9 cellular contexts compared by ENCODE assay signal in genomic region chr14:49992901-49993335, GRCh38.
DNase-seq lines count a peak whose midpoint lies in the region; ATAC-seq and TF ChIP-seq lines count a peak whose summit lies in the region.
"Had no signal": no experiment of that assay in that cellular context is flagged by ENCODE, and none has a peak within 500 bp of the region (broad histone marks: within the 10 kb centered on the region; RNA-seq: fewer than 3 reads in every experiment).

No MANE protein-coding gene starts in this region.

- H3K4me2 ChIP-seq in Karpas-422 (ENCODE audit: low read depth, low read length, poor library complexity, severe bottlenecking) (peak overlapping the region; percentile 10), MM.1S (ENCODE audit: low read depth, low read length) (no peak overlapping the region)

- no peaks in the 10 kb centered on the region for H3F3A ChIP-seq in MM.1S (ENCODE audit: insufficient read depth, low read length)

- intact Hi-C loops in transverse colon (cut with DNase I; ENCODE audit: low total_unique reads), result no loop called here

- DNase-seq in Karpas-422, result peak; percentile 56
- peak; percentile 64 for DNase-seq in fibroblast of the aortic adventitia (ENCODE audit: low read depth)
- no peak for DNase-seq in MM.1S
- no peak for DNase-seq in effector CD4-positive, alpha-beta T cell
- DNase-seq in NAMALWA (ENCODE audit: low spot score), result no peak
- no peak for DNase-seq in transverse colon
- DNase-seq: upper lobe of left lung had no signal

- no peak for TF ChIP-seq POLR2A in transverse colon (IDR thresholded peaks at IDR 0.05)

- H3K9me3 ChIP-seq in Karpas-422 (ENCODE audit: low read length) (no peaks in the 10 kb centered on the region), MM.1S (replicated peaks; ENCODE audit: insufficient read depth, low read length) (no peaks in the 10 kb centered on the region), transverse colon (no peaks in the 10 kb centered on the region)
- H3K9me3 ChIP-seq: upper lobe of left lung had no signal

- no peak for TF ChIP-seq CTCF in fibroblast of the aortic adventitia (IDR thresholded peaks at IDR 0.05; ENCODE audit: insufficient read depth, low read length)
- no peak for TF ChIP-seq CTCF in MM.1S (IDR thresholded peaks at IDR 0.05; ENCODE audit: low read length)
- TF ChIP-seq CTCF in transverse colon (IDR thresholded peaks at IDR 0.05), result no peak

- no peak overlapping the region for H3K27ac ChIP-seq in Karpas-422 (ENCODE audit: low read length)
- no peak overlapping the region for H3K27ac ChIP-seq in MM.1S (ENCODE audit: low read length)
- no peak overlapping the region for H3K27ac ChIP-seq in transverse colon
- H3K27ac ChIP-seq: upper lobe of left lung had no signal

- TF ChIP-seq EP300 in transverse colon (IDR thresholded peaks at IDR 0.05; ENCODE audit: low read depth), result no peak

- in situ Hi-C loops in transverse colon (cut with MboI; ENCODE audit: low pct_ligation_motif_present in 1 of 4, low pct_unique_long_range_greater_than_20kb in 1 of 4, low sequenced_read_pairs in 3 of 4), result no loop called here

- peaks cover 14% of the 10 kb centered on the region for H3K4me1 ChIP-seq in Karpas-422 (ENCODE audit: low read length)
- H3K4me1 ChIP-seq in MM.1S (ENCODE audit: low read length), result no peaks in the 10 kb centered on the region
- peaks cover 0 to 12% (median 8%) of the 10 kb centered on the region in 4 donors for H3K4me1 ChIP-seq in transverse colon

- H3K9ac ChIP-seq in Karpas-422 (ENCODE audit: low read length), result 0 out of 2 replicates have a peak overlapping the region, but pooled peaks have one; percentile 17
- no peak overlapping the region for H3K9ac ChIP-seq in MM.1S (ENCODE audit: low read length)

- H3K36me3 ChIP-seq in Karpas-422 (ENCODE audit: insufficient read depth, low read length), result no peaks in the 10 kb centered on the region
- no peaks in the 10 kb centered on the region for H3K36me3 ChIP-seq in MM.1S (replicated peaks; ENCODE audit: insufficient read depth, low read length)
- H3K36me3 ChIP-seq in transverse colon, result no peaks in the 10 kb centered on the region
- H3K36me3 ChIP-seq: upper lobe of left lung had no signal

- peak overlapping the region; percentile 29; the same call in 1 of the 2 replicates for H2AFZ ChIP-seq in Karpas-422 (ENCODE audit: low read length)
- no peak overlapping the region for H2AFZ ChIP-seq in MM.1S (ENCODE audit: low read length)

- no peak overlapping the region for H3K4me3 ChIP-seq in Karpas-422 (ENCODE audit: low read length)
- H3K4me3 ChIP-seq in fibroblast of the aortic adventitia (ENCODE audit: low read depth, low read length), result no peak overlapping the region
- no peak overlapping the region for H3K4me3 ChIP-seq in MM.1S (ENCODE audit: low read length)
- H3K4me3 ChIP-seq in transverse colon, result no peak overlapping the region
- H3K4me3 ChIP-seq: upper lobe of left lung had no signal

- WGBS in transverse colon (ENCODE audit: low coverage in 1 of 2), 2 donors, result 59 to 92% methylated on average over 3 to 7 of the region's 7 CpGs

- H3K27me3 ChIP-seq in Karpas-422 (ENCODE audit: low read length), result no peaks in the 10 kb centered on the region
- no peaks in the 10 kb centered on the region for H3K27me3 ChIP-seq in MM.1S (replicated peaks; ENCODE audit: insufficient read depth, low read length)
- no peaks in the 10 kb centered on the region for H3K27me3 ChIP-seq in transverse colon
- H3K27me3 ChIP-seq: upper lobe of left lung had no signal

- H4K20me1 ChIP-seq in Karpas-422 (ENCODE audit: insufficient read depth, low read depth, low read length), result no peaks in the 10 kb centered on the region
- H4K20me1 ChIP-seq in MM.1S (ENCODE audit: insufficient read depth, low read length), result no peaks in the 10 kb centered on the region

- peak; percentile 94 for ATAC-seq in GM18508 (IDR thresholded peaks at IDR 0.05; ENCODE audit: insufficient read depth, unreplicated experiment)
- ATAC-seq in GM21619 (IDR thresholded peaks at IDR 0.05; ENCODE audit: unreplicated experiment), result peak; percentile 94

- H3K79me2 ChIP-seq in Karpas-422 (ENCODE audit: low read length), result no peaks in the 10 kb centered on the region
- H3K79me2 ChIP-seq in MM.1S (ENCODE audit: low read length), result no peaks in the 10 kb centered on the region

- H3K9me2 ChIP-seq in Karpas-422 (replicated peaks; ENCODE audit: insufficient read depth, low read length) (no peaks in the 10 kb centered on the region), MM.1S (replicated peaks; ENCODE audit: insufficient read depth, low read length) (no peaks in the 10 kb centered on the region)

Comparison
In these comparisons a context has a peak if more than half of its experiments do, and no peak if none do; other contexts are left out.
1. DNase-seq: peak in Karpas-422 (single experiment) and fibroblast of the aortic adventitia (single experiment); none in MM.1S (single experiment), effector CD4-positive, alpha-beta T cell (single experiment), NAMALWA (single experiment) and transverse colon (single experiment).